Comparison of ENCODE assay signal across 21 cellular contexts in genomic region chr5:181236954-181237641, GRCh38. TPM values are rescaled to one million over a fixed set of nuclear protein-coding genes. Genes with fewer than 3 reads are reported as not detected.
A peak's percentile ranks its signal among the peaks of the same experiment; 100 is the strongest.
DNase-seq lines count a peak whose midpoint lies in the region; ATAC-seq, FAIRE-seq and TF ChIP-seq lines count a peak whose summit lies in the region.
"Had no signal": no experiment of that assay in that cellular context is flagged by ENCODE, and none has a peak within 500 bp of the region (broad histone marks: within the 10 kb centered on the region; RNA-seq: fewer than 3 reads in every experiment).

No MANE protein-coding gene starts in this region.

- DNase-seq in CD14-positive monocyte (ENCODE audit: low spot score) (no peak), GM12891 (ENCODE audit: insufficient read length, low spot score) (no peak), mesenteric fat pad (ENCODE audit: low spot score) (peak; percentile 59), HTR-8/SVneo (ENCODE audit: insufficient read length, low spot score) (no peak), testis (no peak)
- no peak for DNase-seq in activated CD8-positive, alpha-beta T cell treated with anti-CD3 and anti-CD28 coated beads, Interleukin-2, amount 10 ng/mL, durations not matched to agents 7 days and 5 days
- DNase-seq: AML-193, anterior cingulate cortex, Caco-2, gastrocnemius medialis, naive B cell, NCI-H1417 treated with DMSO at 0.1 percent for 48 hours, NCI-H524 treated with DMSO at 0.1 percent for 48 hours, posterior cingulate gyrus, thyroid gland had no signal

- peaks cover 15% of the 10 kb centered on the region for H3K4me1 Mint-ChIP-seq in CD14-positive monocyte
- H3K4me1 Mint-ChIP-seq in activated CD8-positive, alpha-beta T cell treated with anti-CD3 and anti-CD28 coated beads, Interleukin-2, amount 10 ng/mL, durations not matched to agents 7 days and 5 days (ENCODE audit: low read depth): peaks cover 39% of the 10 kb centered on the region

- no peaks in the 10 kb centered on the region for H3K27me3 ChIP-seq in testis
- H3K27me3 ChIP-seq: esophagus muscularis mucosa, gastrocnemius medialis, thyroid gland had no signal

- H3K27ac ChIP-seq in testis: no peak overlapping the region
- H3K27ac ChIP-seq: esophagus muscularis mucosa, gastrocnemius medialis, thyroid gland had no signal

- no peak overlapping the region for H3K4me3 ChIP-seq in testis
- H3K4me3 ChIP-seq: esophagus muscularis mucosa, gastrocnemius medialis, lung, thyroid gland had no signal

- WGBS in testis, 2 donors: 87 to 88% methylated on average over 10 of the region's 10 CpGs

- H3K4me1 ChIP-seq in testis: peaks cover 8% of the 10 kb centered on the region

- peaks cover 0 to 2% (median 0%) of the 10 kb centered on the region in 3 donors for H3K27me3 Mint-ChIP-seq in CD14-positive monocyte (ENCODE audit: low read depth in 3 of 3)
- no peaks in the 10 kb centered on the region for H3K27me3 Mint-ChIP-seq in activated CD8-positive, alpha-beta T cell treated with anti-CD3 and anti-CD28 coated beads, Interleukin-2, amount 10 ng/mL, durations not matched to agents 7 days and 5 days (ENCODE audit: low read depth)
- H3K27me3 Mint-ChIP-seq: naive B cell had no signal

- intact Hi-C loops in CD14-positive monocyte (cut with micrococcal nuclease): no loop called here
- intact Hi-C loops in testis (cut with DNase I; ENCODE audit: low total_unique reads): no loop called here

- CTCF ChIA-PET in activated CD8-positive, alpha-beta T cell treated with anti-CD3 and anti-CD28 coated beads, Interleukin-2, amount 10 ng/mL, durations not matched to agents 7 days and 5 days (lab: Charles Lee): interaction anchor here (1.1 to 1.8 kb wide), 2 partner anchors 12 to 64 kb away, joined by 3 to 4 read pairs; no protein-coding TSS in a partner anchor

- peak overlapping the region in 4 of 7 donors; percentile 12 to 76 (median 34) for H3K27ac Mint-ChIP-seq in CD14-positive monocyte
- peak overlapping the region; percentile 6 for H3K27ac Mint-ChIP-seq in activated CD8-positive, alpha-beta T cell treated with anti-CD3 and anti-CD28 coated beads, Interleukin-2, amount 10 ng/mL, durations not matched to agents 7 days and 5 days

- H3K36me3 ChIP-seq in testis (ENCODE audit: low read depth, missing control alignments): no peaks in the 10 kb centered on the region

- peaks cover 0 to 3% (median 0%) of the 10 kb centered on the region in 7 donors for H3K9me3 Mint-ChIP-seq in CD14-positive monocyte
- H3K9me3 Mint-ChIP-seq in activated CD8-positive, alpha-beta T cell treated with anti-CD3 and anti-CD28 coated beads, Interleukin-2, amount 10 ng/mL, durations not matched to agents 7 days and 5 days (ENCODE audit: insufficient read depth): no peaks in the 10 kb centered on the region
- H3K9me3 Mint-ChIP-seq: naive B cell had no signal

- POLR2A ChIA-PET in activated CD8-positive, alpha-beta T cell treated with anti-CD3 and anti-CD28 coated beads, Interleukin-2, amount 10 ng/mL, durations not matched to agents 7 days and 5 days (lab: Charles Lee): interaction anchor here (1.0 to 11.1 kb wide), 3 partner anchors 9 to 49 kb away, joined by 3 to 157 read pairs (median 3); partner anchors contain the start of gene TRIM41

- H3K9me3 ChIP-seq in testis: no peaks in the 10 kb centered on the region
- H3K9me3 ChIP-seq: Caco-2, esophagus muscularis mucosa, gastrocnemius medialis, thyroid gland had no signal

- no peak for ATAC-seq in activated CD8-positive, alpha-beta T cell treated with anti-CD3 and anti-CD28 coated beads, Interleukin-2, amount 10 ng/mL, durations not matched to agents 7 days and 5 days
- no peak for ATAC-seq in HG02885 (IDR thresholded peaks at IDR 0.05; ENCODE audit: poor library complexity, unreplicated experiment)
- ATAC-seq: activated CD4-positive, CD25-positive, alpha-beta regulatory T cell treated with anti-CD3 and anti-CD28 coated beads, Interleukin-2, amount 50 U/mL, for 24 hours; gastrocnemius medialis had no signal

- H3K4me3 Mint-ChIP-seq in CD14-positive monocyte: no peak overlapping the region
- H3K4me3 Mint-ChIP-seq in activated CD8-positive, alpha-beta T cell treated with anti-CD3 and anti-CD28 coated beads, Interleukin-2, amount 10 ng/mL, durations not matched to agents 7 days and 5 days: no peak overlapping the region

- peak; percentile 57; the same call in 1 of the 2 replicates for TF ChIP-seq POLR2A in GM12891 (IDR thresholded peaks at IDR 0.05; ENCODE audit: low read depth, low read length)
- no peak for TF ChIP-seq POLR2A in testis (IDR thresholded peaks at IDR 0.05)

- TF ChIP-seq CTCF in CD14-positive monocyte (IDR thresholded peaks at IDR 0.05) (no peak), testis (IDR thresholded peaks at IDR 0.05) (no peak)

- FAIRE-seq in GM12891 (lab: Jason Lieb, UNC) (no peak), HTR-8/SVneo (lab: Jason Lieb, UNC) (no peak)
- FAIRE-seq: H54, keratinocyte had no signal

- peaks cover 82 to 93% of the 10 kb centered on the region in 2 donors for H3K36me3 Mint-ChIP-seq in CD14-positive monocyte
- peaks cover 84% of the 10 kb centered on the region for H3K36me3 Mint-ChIP-seq in activated CD8-positive, alpha-beta T cell treated with anti-CD3 and anti-CD28 coated beads, Interleukin-2, amount 10 ng/mL, durations not matched to agents 7 days and 5 days (ENCODE audit: low read depth)

TF ChIP-seq in GM12891, 5 proteins besides CTCF, POLR2A, EP300 and RAD21:
- no peak for TF ChIP-seq PAX5 (IDR thresholded peaks at IDR 0.05; ENCODE audit: insufficient read depth, low read length, severe bottlenecking)
- no peak; the same call in 1 of the 2 replicates for TF ChIP-seq POLR2AphosphoS5 (IDR thresholded peaks at IDR 0.05; ENCODE audit: low read depth, low read length)
- no peak for TF ChIP-seq SPI1 (IDR thresholded peaks at IDR 0.05; ENCODE audit: low read depth, low read length)
- no peak for TF ChIP-seq POU2F2 (IDR thresholded peaks at IDR 0.05; ENCODE audit: low read depth, low read length)
- TF ChIP-seq TAF1 (IDR thresholded peaks at IDR 0.05; ENCODE audit: low read depth, low read length): no peak

RNA-seq across cellular contexts. Expression of gene RACK1, which starts 6.6 kb away (rescaled TPM):
- polyA plus RNA-seq in CD14-positive monocyte: 1,000 to 10,000 TPM; 1,150 to 1,195 TPM
- polyA plus RNA-seq in GM12891 (2012; ENCODE audit: low read depth, missing spikeins): 4,085 TPM
- 1,000 to 10,000 TPM; 1,796 to 1,942 TPM for total RNA-seq in activated CD8-positive, alpha-beta T cell treated with anti-CD3 and anti-CD28 coated beads, Interleukin-2, amount 10 ng/mL, durations not matched to agents 7 days and 5 days
- 1,262 TPM for total RNA-seq in mesenteric fat pad
- 1,000 to 10,000 TPM in 1 of 2 donors, 100 to 1,000 TPM in 1; 777 to 1,606 TPM for total RNA-seq in testis
- polyA plus RNA-seq in testis (ENCODE audit: insufficient read depth, low read depth, low replicate concordance): 1,149 TPM

RNA-seq across cellular contexts. Expression of gene TRIM41, which starts 14.0 kb away (rescaled TPM):
- polyA plus RNA-seq in CD14-positive monocyte (under 1 TPM; 0.12 to 0.24 TPM), testis (ENCODE audit: insufficient read depth, low read depth, low replicate concordance) (61.5 TPM)
- polyA plus RNA-seq in GM12891 (2012; ENCODE audit: low read depth, missing spikeins): 19.7 TPM
- 10 to 100 TPM; 40.0 to 44.7 TPM for total RNA-seq in activated CD8-positive, alpha-beta T cell treated with anti-CD3 and anti-CD28 coated beads, Interleukin-2, amount 10 ng/mL, durations not matched to agents 7 days and 5 days
- total RNA-seq in mesenteric fat pad (22.1 TPM), testis (10 to 100 TPM; 39.6 to 53.1 TPM)

RNA-seq across cellular contexts. Expression of gene TRIM52, which starts 23.8 kb away (rescaled TPM):
- polyA plus RNA-seq in CD14-positive monocyte (1 to 10 TPM; 5.7 to 8.5 TPM), testis (ENCODE audit: insufficient read depth, low read depth, low replicate concordance) (19.3 TPM)
- 8.0 TPM for polyA plus RNA-seq in GM12891 (2012; ENCODE audit: low read depth, missing spikeins)
- 10 to 100 TPM; 22.4 to 23.2 TPM for total RNA-seq in activated CD8-positive, alpha-beta T cell treated with anti-CD3 and anti-CD28 coated beads, Interleukin-2, amount 10 ng/mL, durations not matched to agents 7 days and 5 days
- total RNA-seq in mesenteric fat pad (9.5 TPM), testis (10 to 100 TPM; 28.4 to 32.8 TPM)

RNA-seq across cellular contexts. Expression of gene TRIM7, which starts 32.1 kb away (rescaled TPM):
- polyA plus RNA-seq in CD14-positive monocyte (10 to 100 TPM; 10.3 to 12.8 TPM), testis (ENCODE audit: insufficient read depth, low read depth, low replicate concordance) (0.47 TPM)
- 0.19 TPM for polyA plus RNA-seq in GM12891 (2012; ENCODE audit: low read depth, missing spikeins)
- 1 to 10 TPM; 1.1 to 1.5 TPM for total RNA-seq in activated CD8-positive, alpha-beta T cell treated with anti-CD3 and anti-CD28 coated beads, Interleukin-2, amount 10 ng/mL, durations not matched to agents 7 days and 5 days
- total RNA-seq in mesenteric fat pad (3.0 TPM), testis (under 1 TPM; 0.43 to 0.87 TPM)
